Comparison of ENCODE assay signal across 12 cellular contexts in genomic region chr10:129641982-129642381, GRCh38.
DNase-seq lines count a peak whose midpoint lies in the region; ATAC-seq and TF ChIP-seq lines count a peak whose summit lies in the region.
"Had no signal": no experiment of that assay in that cellular context is flagged by ENCODE, and none has a peak within 500 bp of the region (broad histone marks: within the 10 kb centered on the region; RNA-seq: fewer than 3 reads in every experiment).

No MANE protein-coding gene starts in this region.

- no peaks in the 10 kb centered on the region for H3K27me3 ChIP-seq in Caco-2 (replicated peaks; ENCODE audit: control insufficient read depth, insufficient read depth, low read length)
- no peaks in the 10 kb centered on the region for H3K27me3 ChIP-seq in colonic mucosa

- peak; percentile 25 for ATAC-seq in left lobe of liver
- ATAC-seq in HG03354 (IDR thresholded peaks at IDR 0.05; ENCODE audit: poor library complexity, severe bottlenecking, unreplicated experiment): no peak

- peaks cover 30% of the 10 kb centered on the region for H3K4me1 Mint-ChIP-seq in Caco-2 (ENCODE audit: low read depth, unreplicated experiment)
- peaks cover 21% of the 10 kb centered on the region for H3K4me1 Mint-ChIP-seq in nephron progenitor cell

- H3K27ac Mint-ChIP-seq in Caco-2 (ENCODE audit: unreplicated experiment) (peak overlapping the region; percentile 91), nephron progenitor cell (no peak overlapping the region)

- H3K4me3 ChIP-seq in Caco-2 (ENCODE audit: low read depth, low read length) (no peak overlapping the region), NB4 (ENCODE audit: low read depth, low read length) (no peak overlapping the region), colonic mucosa (no peak overlapping the region)
- H3K4me3 ChIP-seq: A549, GM23248 had no signal

- H3K4me1 ChIP-seq in Caco-2: peaks cover 42% of the 10 kb centered on the region
- H3K4me1 ChIP-seq in colonic mucosa: no peaks in the 10 kb centered on the region

- peak; percentile 39 to 57 for DNase-seq in Caco-2
- DNase-seq in NB4 (ENCODE audit: low read depth): peak; percentile 12
- no peak for DNase-seq in left lobe of liver (ENCODE audit: low spot score)
- DNase-seq in NCI-H1092 (lab: John Stamatoyannopoulos, UW): no peak
- DNase-seq in nephron progenitor cell: no peak
- no peak for DNase-seq in colonic mucosa
- DNase-seq: CD4-positive, CD25-positive, alpha-beta regulatory T cell; DMS 273 treated with DMSO at 0.1 percent for 48 hours; H7 had no signal

- H3K4me3 Mint-ChIP-seq in Caco-2 (ENCODE audit: unreplicated experiment) (peak overlapping the region; percentile 5), nephron progenitor cell (no peak overlapping the region)
- H3K4me3 Mint-ChIP-seq: CD4-positive, CD25-positive, alpha-beta regulatory T cell had no signal

- intact Hi-C loops in Caco-2 (cut with micrococcal nuclease; ENCODE audit: unreplicated experiment): loop anchor here (1.0 kb wide), 1 partner anchor 180 kb away; no protein-coding TSS in a partner anchor
- intact Hi-C loops in colonic mucosa (cut with DNase I): no loop called here

- POLR2A ChIA-PET in Caco-2 (lab: Charles Lee): no interaction called here

- no peak overlapping the region for H3K27ac ChIP-seq in colonic mucosa
- H3K27ac ChIP-seq: A549, GM23248 had no signal

- TF ChIP-seq POLR2A in NB4 (IDR thresholded peaks at IDR 0.05; ENCODE audit: extremely low read depth, insufficient read length): no peak

- H3K36me3 ChIP-seq in Caco-2 (ENCODE audit: control insufficient read depth, insufficient read depth, low read length) (no peaks in the 10 kb centered on the region; the same call in 1 of the 2 replicates), colonic mucosa (no peaks in the 10 kb centered on the region)

- TF ChIP-seq CTCF in Caco-2 (IDR thresholded peaks at IDR 0.05; ENCODE audit: insufficient read depth in 1 of 2, low read depth in 1 of 2, low read length in 1 of 2, severe bottlenecking in 1 of 2, unreplicated experiment in 1 of 2) (no peak), NB4 (IDR thresholded peaks at IDR 0.05; ENCODE audit: low read depth, low read length) (no peak), nephron progenitor cell (IDR thresholded peaks at IDR 0.05) (no peak), colonic mucosa (IDR thresholded peaks at IDR 0.05) (no peak)

- H3K36me3 Mint-ChIP-seq in Caco-2 (ENCODE audit: insufficient read depth, unreplicated experiment): peaks cover 33% of the 10 kb centered on the region
- peaks cover 19% of the 10 kb centered on the region for H3K36me3 Mint-ChIP-seq in nephron progenitor cell (ENCODE audit: low read depth)

- peaks cover 5% of the 10 kb centered on the region for H3K9me3 ChIP-seq in Caco-2
- no peaks in the 10 kb centered on the region for H3K9me3 ChIP-seq in colonic mucosa
- H3K9me3 ChIP-seq: A549 had no signal

- H3K27me3 Mint-ChIP-seq in Caco-2 (ENCODE audit: insufficient read depth, unreplicated experiment): no peaks in the 10 kb centered on the region
- H3K27me3 Mint-ChIP-seq in nephron progenitor cell (ENCODE audit: low read depth, poor library complexity): peaks cover 7% of the 10 kb centered on the region
- H3K27me3 Mint-ChIP-seq: CD4-positive, CD25-positive, alpha-beta regulatory T cell had no signal

- CTCF ChIA-PET in Caco-2 (lab: Charles Lee): no interaction called here

- H3K9me3 Mint-ChIP-seq in Caco-2 (ENCODE audit: unreplicated experiment): peaks cover 23% of the 10 kb centered on the region
- H3K9me3 Mint-ChIP-seq in nephron progenitor cell: no peaks in the 10 kb centered on the region
- H3K9me3 Mint-ChIP-seq: CD4-positive, CD25-positive, alpha-beta regulatory T cell had no signal

- BruUV-seq in Caco-2 (replicated peaks; lab: Mats Ljungman, UMichigan): no TSS peak

- H3K9ac ChIP-seq in colonic mucosa (ENCODE audit: low read depth in 2 of 2, low read length in 2 of 2): no peak overlapping the region
- H3K9ac ChIP-seq: GM23248 had no signal

Comparison
In these comparisons a context has a peak if more than half of its experiments do, and no peak if none do; other contexts are left out.
1. DNase-seq: peak in Caco-2 (2 of 2) and NB4 (single experiment); none in left lobe of liver (single experiment), NCI-H1092 (single experiment), nephron progenitor cell (single experiment) and colonic mucosa (single experiment).